Comparison of ENCODE assay signal across 8 cellular contexts in the genomic region with DNA sequence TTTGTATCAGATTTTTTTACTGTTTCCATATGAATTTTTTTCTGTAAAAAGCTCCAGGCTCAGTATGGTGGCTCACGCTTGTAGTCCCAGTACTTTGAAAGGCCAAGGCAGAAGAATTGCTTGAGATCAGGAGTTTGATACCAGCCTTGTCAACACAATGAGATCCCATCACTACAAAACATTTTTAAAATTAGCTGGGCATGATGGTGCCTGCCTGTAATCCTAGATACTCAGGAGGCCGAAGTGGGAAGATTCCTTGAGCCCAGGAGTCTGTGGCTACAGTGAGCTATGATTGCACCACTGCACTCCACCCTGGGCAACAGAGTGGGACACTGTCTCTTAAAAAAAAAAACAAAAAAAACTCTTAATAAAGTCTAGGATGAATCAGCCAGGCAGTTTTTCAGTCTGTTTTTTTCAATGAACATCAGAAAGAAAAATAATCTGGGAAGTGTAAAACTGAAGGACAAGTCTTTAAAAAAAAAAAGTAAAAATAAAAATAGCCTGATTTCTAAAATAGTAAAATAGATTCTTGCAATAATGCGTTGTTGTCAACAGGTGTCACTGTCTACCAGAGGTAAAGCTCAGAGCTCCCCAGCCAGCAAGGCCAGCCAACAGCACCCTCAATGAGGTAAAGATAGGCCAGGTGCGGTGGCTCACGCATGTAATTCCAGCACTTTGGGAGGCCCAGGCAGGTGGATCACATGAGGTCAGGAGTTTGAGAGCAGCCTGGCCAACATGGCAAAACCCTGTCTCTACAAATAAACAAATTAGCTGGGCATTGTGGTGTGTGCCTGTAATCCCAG. TPM values are rescaled to one million over a fixed set of nuclear protein-coding genes. Genes with fewer than 3 reads are reported as not detected.
DNase-seq lines count a peak whose midpoint lies in the region; ATAC-seq, FAIRE-seq and TF ChIP-seq lines count a peak whose summit lies in the region.

No MANE protein-coding gene starts in this region.

- no peaks in the 10 kb centered on the region for H3K36me3 ChIP-seq in GM06990 (ENCODE audit: control insufficient read depth, insufficient read depth, low read length)
- no peaks in the 10 kb centered on the region for H3K36me3 ChIP-seq in Peyer's patch
- H3K36me3 ChIP-seq in pancreas = no peaks in the 10 kb centered on the region

- H3K4me1 ChIP-seq in Peyer's patch (no peaks in the 10 kb centered on the region), pancreas (no peaks in the 10 kb centered on the region)

- no peak overlapping the region for H3K27ac Mint-ChIP-seq in activated T-helper 1 cell treated with anti-CD3 and anti-CD28 coated beads, Interleukin-12 subunit alpha, Interleukin-12 subunit beta, Interleukin-2, Interleukin-4 antibody, amounts not matched to agents 30 ng/mL and 10 ng/mL and 1 ng/mL, durations not matched to agents 14 hours and 24 hours and 36 hours

- peak; percentile 60 for ATAC-seq in HG03280 (IDR thresholded peaks at IDR 0.05; ENCODE audit: unreplicated experiment)
- peak; percentile 62 to 92 (median 87) for ATAC-seq in pancreas
- no peak for ATAC-seq in GM18873 (IDR thresholded peaks at IDR 0.05; ENCODE audit: low FRiP score, unreplicated experiment)

- TF ChIP-seq CTCF in GM06990 (IDR thresholded peaks at IDR 0.05; ENCODE audit: insufficient read depth, low read length, poor library complexity, severe bottlenecking) = peak; percentile 54
- peak; percentile 28 to 76 (median 70) for TF ChIP-seq CTCF in Peyer's patch (IDR thresholded peaks at IDR 0.05)
- peak; percentile 47 for TF ChIP-seq CTCF in foreskin fibroblast (IDR thresholded peaks at IDR 0.05; ENCODE audit: low read depth, low read length)
- peak; percentile 22 to 40 (median 30) for TF ChIP-seq CTCF in pancreas (IDR thresholded peaks at IDR 0.05)

- intact Hi-C loops in activated T-helper 1 cell treated with anti-CD3 and anti-CD28 coated beads, Interleukin-12 subunit alpha, Interleukin-12 subunit beta, Interleukin-2, Interleukin-4 antibody, amounts not matched to agents 30 ng/mL and 10 ng/mL and 1 ng/mL, durations not matched to agents 14 hours and 24 hours and 36 hours (cut with micrococcal nuclease) = loop anchor here (1.0 to 5.0 kb wide), 5 partner anchors 110 to 662 kb away; no protein-coding TSS in a partner anchor
- intact Hi-C loops in pancreas (cut with DNase I) = loop anchor here in 1 of 3 donors (5.0 kb wide), 2 partner anchors 232 to 662 kb away; no protein-coding TSS in a partner anchor

- 9 to 13% methylated on average over 5 of the region's 5 CpGs for WGBS in pancreas, 2 donors

- H3K36me3 Mint-ChIP-seq in activated T-helper 1 cell treated with anti-CD3 and anti-CD28 coated beads, Interleukin-12 subunit alpha, Interleukin-12 subunit beta, Interleukin-2, Interleukin-4 antibody, amounts not matched to agents 30 ng/mL and 10 ng/mL and 1 ng/mL, durations not matched to agents 14 hours and 24 hours and 36 hours (ENCODE audit: low read depth) = no peaks in the 10 kb centered on the region

- peaks cover 23% of the 10 kb centered on the region for H3K27me3 Mint-ChIP-seq in activated T-helper 1 cell treated with anti-CD3 and anti-CD28 coated beads, Interleukin-12 subunit alpha, Interleukin-12 subunit beta, Interleukin-2, Interleukin-4 antibody, amounts not matched to agents 30 ng/mL and 10 ng/mL and 1 ng/mL, durations not matched to agents 14 hours and 24 hours and 36 hours (ENCODE audit: insufficient read depth)

- H3K27ac ChIP-seq in Peyer's patch (no peak overlapping the region), pancreas (no peak overlapping the region)

- H3K9me3 ChIP-seq in Peyer's patch = no peaks in the 10 kb centered on the region
- H3K9me3 ChIP-seq in pancreas = no peaks in the 10 kb centered on the region

- FAIRE-seq in pancreas (lab: Jason Lieb, UNC) = peak; percentile 83

- no peak for TF ChIP-seq POLR2A in Peyer's patch (IDR thresholded peaks at IDR 0.05)

- no peaks in the 10 kb centered on the region for H3K9me3 Mint-ChIP-seq in activated T-helper 1 cell treated with anti-CD3 and anti-CD28 coated beads, Interleukin-12 subunit alpha, Interleukin-12 subunit beta, Interleukin-2, Interleukin-4 antibody, amounts not matched to agents 30 ng/mL and 10 ng/mL and 1 ng/mL, durations not matched to agents 14 hours and 24 hours and 36 hours

- no peak overlapping the region for H3K4me3 ChIP-seq in GM06990 (replicated peaks; ENCODE audit: low read depth, low read length)
- H3K4me3 ChIP-seq in Peyer's patch = no peak overlapping the region
- no peak overlapping the region for H3K4me3 ChIP-seq in foreskin fibroblast (ENCODE audit: low read depth in 1 of 2, low read length in 2 of 2)
- no peak overlapping the region for H3K4me3 ChIP-seq in pancreas

- DNase-seq in GM06990 (ENCODE audit: extremely low read depth, insufficient read length) (peak; percentile 15), Peyer's patch (peak; percentile 26 to 72 (median 51)), foreskin fibroblast (peak in 1 of 2 donors; percentile 65), pancreas (peak; percentile 50 to 62 (median 60)), cortex of kidney (lab: John Stamatoyannopoulos, UW) (no peak)
- DNase-seq in activated T-helper 1 cell treated with anti-CD3 and anti-CD28 coated beads, Interleukin-12 subunit alpha, Interleukin-12 subunit beta, Interleukin-2, Interleukin-4 antibody, amounts not matched to agents 30 ng/mL and 10 ng/mL and 1 ng/mL, durations not matched to agents 14 hours and 24 hours and 36 hours (ENCODE audit: low spot score) = peak; percentile 17

- H3K27me3 ChIP-seq in GM06990 (replicated peaks; ENCODE audit: control insufficient read depth, insufficient read depth, low read length) = no peaks in the 10 kb centered on the region
- H3K27me3 ChIP-seq in Peyer's patch = no peaks in the 10 kb centered on the region
- peaks cover 0 to 3% (median 0%) of the 10 kb centered on the region in 4 donors for H3K27me3 ChIP-seq in pancreas

- H3K4me1 Mint-ChIP-seq in activated T-helper 1 cell treated with anti-CD3 and anti-CD28 coated beads, Interleukin-12 subunit alpha, Interleukin-12 subunit beta, Interleukin-2, Interleukin-4 antibody, amounts not matched to agents 30 ng/mL and 10 ng/mL and 1 ng/mL, durations not matched to agents 14 hours and 24 hours and 36 hours (ENCODE audit: low read depth) = peaks cover 8% of the 10 kb centered on the region

- H3K4me3 Mint-ChIP-seq in activated T-helper 1 cell treated with anti-CD3 and anti-CD28 coated beads, Interleukin-12 subunit alpha, Interleukin-12 subunit beta, Interleukin-2, Interleukin-4 antibody, amounts not matched to agents 30 ng/mL and 10 ng/mL and 1 ng/mL, durations not matched to agents 14 hours and 24 hours and 36 hours = no peak overlapping the region

RNA-seq across cellular contexts. Expression of gene ATG5, which starts 9.3 kb away (rescaled TPM):
- 10 to 100 TPM; 42.7 to 73.4 (median 60.2) TPM for total RNA-seq in Peyer's patch
- 36.0 and 36.7 TPM in 2 replicates for total RNA-seq in activated T-helper 1 cell treated with anti-CD3 and anti-CD28 coated beads, Interleukin-12 subunit alpha, Interleukin-12 subunit beta, Interleukin-2, Interleukin-4 antibody, amounts not matched to agents 30 ng/mL and 10 ng/mL and 1 ng/mL, durations not matched to agents 14 hours and 24 hours and 36 hours
- 10 to 100 TPM in 4 of 6 donors, 1 to 10 TPM in 2; 8.9 to 15.7 (median 11.5) TPM for total RNA-seq in pancreas
- polyA plus RNA-seq in pancreas = 10 to 100 TPM in 1 of 2 donors, 1 to 10 TPM in 1; 8.2 to 10.4 TPM

RNA-seq across cellular contexts. Expression of gene CRYBG1, which starts 25.7 kb away (rescaled TPM):
- total RNA-seq in Peyer's patch = 10 to 100 TPM; 54.5 to 66.4 (median 59.8) TPM
- 10.2 and 11.4 TPM in 2 replicates for total RNA-seq in activated T-helper 1 cell treated with anti-CD3 and anti-CD28 coated beads, Interleukin-12 subunit alpha, Interleukin-12 subunit beta, Interleukin-2, Interleukin-4 antibody, amounts not matched to agents 30 ng/mL and 10 ng/mL and 1 ng/mL, durations not matched to agents 14 hours and 24 hours and 36 hours
- total RNA-seq in pancreas = 1 to 10 TPM; 3.0 to 9.2 (median 4.8) TPM
- 1 to 10 TPM; 2.3 to 3.3 TPM for polyA plus RNA-seq in pancreas
